ENCODE assay signal across 8 cellular contexts in the genomic region with DNA sequence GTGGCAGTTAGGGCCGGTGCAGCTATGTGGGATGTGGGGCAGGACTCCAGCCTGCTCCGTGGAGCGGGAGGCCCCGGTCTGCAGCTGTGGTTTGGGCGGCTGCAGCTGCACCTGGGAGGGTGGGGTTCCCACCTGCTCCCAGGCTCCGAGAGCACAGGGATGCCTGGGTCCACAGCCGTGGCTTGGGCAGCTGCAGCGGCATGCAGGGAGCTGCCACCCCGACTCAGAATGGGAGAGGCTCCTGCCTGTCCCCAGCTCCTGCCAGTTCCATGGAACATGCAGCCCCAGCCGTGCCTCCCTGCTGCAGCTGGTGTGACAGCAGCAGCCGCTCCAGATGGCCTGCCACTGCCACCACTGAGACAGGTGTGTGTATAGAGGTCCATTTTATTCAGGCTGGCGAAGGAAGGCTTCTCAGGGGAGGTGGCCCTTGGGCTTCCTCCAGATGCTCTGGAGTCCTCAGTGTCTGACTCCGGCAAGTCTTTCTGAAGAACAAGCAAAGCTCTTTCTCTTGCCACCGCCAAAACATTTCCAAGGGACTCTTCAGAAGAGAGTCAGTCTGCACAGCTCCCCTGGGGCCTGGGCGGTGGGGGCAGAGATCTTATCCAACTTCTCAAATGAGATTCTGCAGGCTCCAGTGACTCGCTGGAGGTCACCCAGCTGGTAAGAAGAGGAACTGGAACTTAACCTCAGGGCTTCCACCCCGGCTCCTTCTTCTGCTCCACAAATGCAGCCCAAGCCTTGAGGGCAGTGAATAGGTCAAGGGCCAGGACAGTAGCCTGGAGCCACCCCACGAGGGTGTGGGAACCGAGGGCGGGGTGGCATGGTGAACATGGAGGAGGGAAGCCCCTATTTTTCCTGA. TPM values are rescaled to one million over a fixed set of nuclear protein-coding genes. Genes with fewer than 3 reads are reported as not detected.
A peak's percentile ranks its signal among the peaks of the same experiment; 100 is the strongest.
DNase-seq lines count a peak whose midpoint lies in the region; ATAC-seq and TF ChIP-seq lines count a peak whose summit lies in the region.

No MANE protein-coding gene starts in this region.

- no peak overlapping the region for H3K4me3 Mint-ChIP-seq in natural killer cell

- peaks cover 12 to 13% of the 10 kb centered on the region in 2 donors for H3K27me3 Mint-ChIP-seq in natural killer cell (ENCODE audit: low read depth in 2 of 2)

- TF ChIP-seq CTCF in natural killer cell (IDR thresholded peaks at IDR 0.05): no peak

- peaks cover 0 to 5% of the 10 kb centered on the region in 2 donors for H3K4me1 Mint-ChIP-seq in natural killer cell

- DNase-seq in GDM1 (lab: John Stamatoyannopoulos, UW) (peak; percentile 47), UCSD-AML1 (lab: John Stamatoyannopoulos, UW; ENCODE audit: unreplicated experiment) (peak; percentile 49), natural killer cell (no peak), NCI-H446 treated with DMSO at 0.1 percent for 48 hours (lab: John Stamatoyannopoulos, UW) (no peak), OCI-M2 (lab: John Stamatoyannopoulos, UW; ENCODE audit: unreplicated experiment) (no peak)
- no peak for DNase-seq in activated effector memory CD4-positive, alpha-beta T cell treated with Interleukin-2 at 50 U/mL for 16 hours

- H3K27ac Mint-ChIP-seq in natural killer cell: peak overlapping the region in 1 of 2 donors; percentile 53

- H3K36me3 Mint-ChIP-seq in natural killer cell: no peaks in the 10 kb centered on the region

- no peaks in the 10 kb centered on the region for H3K9me3 Mint-ChIP-seq in natural killer cell

- peak; percentile 55 for ATAC-seq in GM21360 (IDR thresholded peaks at IDR 0.05; ENCODE audit: unreplicated experiment)
- peak; percentile 63 for ATAC-seq in HG03520 (IDR thresholded peaks at IDR 0.05; ENCODE audit: unreplicated experiment)
- ATAC-seq in natural killer cell: peak in 2 of 3 donors; percentile 25 to 60

- intact Hi-C loops in natural killer cell (cut with micrococcal nuclease): no loop called here

RNA-seq across cellular contexts. Expression of gene UPK3A, which starts 21.6 kb away (rescaled TPM):
- total RNA-seq in natural killer cell: under 1 TPM in 1 of 3 donors, not detected in 2; 0.49 TPM

RNA-seq across cellular contexts. Expression of gene KIAA0930, which starts 22.5 kb away (rescaled TPM):
- total RNA-seq in natural killer cell: 10 to 100 TPM; 32.6 to 39.1 (median 38.4) TPM

RNA-seq across cellular contexts. Expression of gene FAM118A, which starts 46.6 kb away (rescaled TPM):
- 10 to 100 TPM; 42.0 to 67.2 (median 62.6) TPM for total RNA-seq in natural killer cell

Comparison
In these comparisons a context has a peak if more than half of its experiments do, and no peak if none do; other contexts are left out.
1. DNase-seq: peak in GDM1 (single experiment) and UCSD-AML1 (single experiment); none in natural killer cell (single experiment), NCI-H446 treated with DMSO at 0.1 percent for 48 hours (single experiment), OCI-M2 (single experiment) and activated effector memory CD4-positive, alpha-beta T cell treated with Interleukin-2 at 50 U/mL for 16 hours (single experiment).
2. Peak in every context shown above with its lines, with median percentiles within 50 percentile points of each other: ATAC-seq.